20 cellular contexts compared by ENCODE assay signal in the genomic region with DNA sequence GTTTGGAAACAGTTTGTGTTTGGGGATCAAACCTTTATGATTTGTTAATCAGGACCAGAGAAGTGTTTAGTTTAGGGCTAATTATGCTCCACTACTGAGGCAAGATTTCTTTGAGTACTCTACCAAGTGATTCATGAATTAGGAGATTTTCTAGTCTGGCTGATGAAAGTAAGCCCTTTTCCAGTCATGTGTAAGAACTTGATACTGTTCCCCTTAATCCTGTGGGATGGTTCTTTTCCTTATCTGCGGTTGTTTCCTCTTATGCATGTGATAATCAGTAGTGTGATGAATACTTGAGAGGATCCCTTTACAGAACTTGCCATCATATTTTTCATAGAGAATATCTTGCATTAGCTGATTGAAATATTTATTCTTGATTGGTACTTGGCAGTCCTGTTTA. TPM values are rescaled to one million over a fixed set of nuclear protein-coding genes. Genes with fewer than 3 reads are reported as not detected.
A peak's percentile ranks its signal among the peaks of the same experiment; 100 is the strongest.
DNase-seq lines count a peak whose midpoint lies in the region; ATAC-seq and TF ChIP-seq lines count a peak whose summit lies in the region.
"Had no signal": no experiment of that assay in that cellular context is flagged by ENCODE, and none has a peak within 500 bp of the region (broad histone marks: within the 10 kb centered on the region; RNA-seq: fewer than 3 reads in every experiment).

No MANE protein-coding gene starts in this region.

- POLR2A ChIA-PET in SK-N-SH (lab: Yijun Ruan, JAX): no interaction called here

- peaks cover 9% of the 10 kb centered on the region for H3F3A ChIP-seq in SK-N-SH (replicated peaks; ENCODE audit: insufficient read depth)
- peaks cover 12% of the 10 kb centered on the region for H3F3A ChIP-seq in smooth muscle cell (ENCODE audit: low read depth)

- no peaks in the 10 kb centered on the region for H3K79me2 ChIP-seq in SK-N-SH (ENCODE audit: insufficient read depth)
- peaks cover 24% of the 10 kb centered on the region for H3K79me2 ChIP-seq in smooth muscle cell (ENCODE audit: low read depth)

- DNase-seq in SK-N-SH: no peak
- peak; percentile 95 for DNase-seq in amniotic epithelial cell (ENCODE audit: low read depth)
- peak; percentile 45 for DNase-seq in iris pigment epithelial cell (ENCODE audit: low read depth)
- DNase-seq in smooth muscle cell (lab: John Stamatoyannopoulos, UW; ENCODE audit: unreplicated experiment): no peak
- DNase-seq in globus pallidus (ENCODE audit: low spot score): no peak
- DNase-seq in anterior cingulate cortex (lab: John Stamatoyannopoulos, UW): no peak
- DNase-seq: AML-193; Caco-2; CD4-positive, alpha-beta T cell; DMS53; DND-41; EL; GM23248 had no signal

- no peaks in the 10 kb centered on the region for H3K9me2 ChIP-seq in SK-N-SH

- no peak for TF ChIP-seq CTCF in SK-N-SH (IDR thresholded peaks at IDR 0.05)
- TF ChIP-seq CTCF in smooth muscle cell (IDR thresholded peaks at IDR 0.05; ENCODE audit: borderline replicate concordance, insufficient read depth, poor library complexity, severe bottlenecking): no peak

- TF ChIP-seq RAD21 in SK-N-SH (IDR thresholded peaks at IDR 0.05; ENCODE audit: low read length): no peak

- ATAC-seq in SK-N-SH treated with all-trans-retinoic acid at 6 μM for 48 hours (peak; percentile 28; the same call in 1 of the 3 replicates), HG03175 (IDR thresholded peaks at IDR 0.05; ENCODE audit: unreplicated experiment) (no peak)
- ATAC-seq: A549, GM12878 had no signal

- H3K9me3 ChIP-seq in SK-N-SH: no peaks in the 10 kb centered on the region
- H3K9me3 ChIP-seq in smooth muscle cell (replicated peaks; ENCODE audit: low read depth): no peaks in the 10 kb centered on the region
- H3K9me3 ChIP-seq: A549, Caco-2, HAP-1 had no signal

- no peak overlapping the region for H2AFZ ChIP-seq in SK-N-SH (ENCODE audit: low read depth)
- no peak overlapping the region for H2AFZ ChIP-seq in smooth muscle cell (ENCODE audit: low read depth)
- H2AFZ ChIP-seq: GM23248 had no signal

- 90% methylated on average over 1 of the region's 1 CpG for WGBS in SK-N-SH (ENCODE audit: low lambda C conversion rate)
- 18% methylated on average over 1 of the region's 1 CpG for WGBS in smooth muscle cell (ENCODE audit: low lambda C conversion rate)

- no peak overlapping the region for H3K4me3 ChIP-seq in SK-N-SH (ENCODE audit: low read depth in 2 of 2, low read length in 1 of 2)
- H3K4me3 ChIP-seq in smooth muscle cell: no peak overlapping the region
- H3K4me3 ChIP-seq: A549, GM12878, GM23248, HAP-1 had no signal

- H4K20me1 ChIP-seq in SK-N-SH (ENCODE audit: insufficient read depth) (no peaks in the 10 kb centered on the region), smooth muscle cell (ENCODE audit: low read depth) (no peaks in the 10 kb centered on the region)

- H3K4me2 ChIP-seq in SK-N-SH (no peak overlapping the region), smooth muscle cell (peak overlapping the region; percentile 75)
- H3K4me2 ChIP-seq: A549 had no signal

- H3K27ac ChIP-seq in SK-N-SH (ENCODE audit: low read depth in 2 of 2, low read length in 1 of 2): peak overlapping the region in 1 of 2 experiments; percentile 37; a peak in 1 of 4 replicates
- peak overlapping the region; percentile 90 for H3K27ac ChIP-seq in smooth muscle cell (ENCODE audit: low read depth)
- H3K27ac ChIP-seq: 22Rv1, A549, C4-2B, GM23248 had no signal

- H3K36me3 ChIP-seq in SK-N-SH (replicated peaks in 1 of 2; ENCODE audit: control insufficient read depth in 1 of 2, insufficient read depth in 2 of 2, low read length in 1 of 2): peaks cover 0 to 4% of the 10 kb centered on the region in 2 experiments
- no peaks in the 10 kb centered on the region for H3K36me3 ChIP-seq in smooth muscle cell (ENCODE audit: low read depth)
- H3K36me3 ChIP-seq: HAP-1 had no signal

- no peak overlapping the region for H3K9ac ChIP-seq in SK-N-SH
- peak overlapping the region; percentile 26 for H3K9ac ChIP-seq in smooth muscle cell (ENCODE audit: low read depth)
- H3K9ac ChIP-seq: GM23248 had no signal

- TF ChIP-seq EP300 in SK-N-SH (IDR thresholded peaks at IDR 0.05; ENCODE audit: borderline replicate concordance in 1 of 2, low read depth in 1 of 2, low read length in 1 of 2): no peak

- H3K4me1 ChIP-seq in SK-N-SH (ENCODE audit: control insufficient read depth in 1 of 2, insufficient read depth in 2 of 2, low read depth in 1 of 2, low read length in 1 of 2): peaks cover 0 to 3% of the 10 kb centered on the region in 2 experiments; a peak in 2 of 4 replicates
- peaks cover 18% of the 10 kb centered on the region for H3K4me1 ChIP-seq in smooth muscle cell (ENCODE audit: low read depth)
- H3K4me1 ChIP-seq: A549, Caco-2 had no signal

- CTCF ChIA-PET in SK-N-SH (lab: Yijun Ruan, JAX): no interaction called here

- H3K27me3 ChIP-seq in SK-N-SH (ENCODE audit: insufficient read depth) (no peaks in the 10 kb centered on the region), smooth muscle cell (ENCODE audit: low read depth) (no peaks in the 10 kb centered on the region)

TF ChIP-seq in SK-N-SH treated with all-trans-retinoic acid at 6 μM for 48 hours, 23 proteins besides CTCF, POLR2A, EP300 and RAD21:
- no peak for TF ChIP-seq ZFP30 (CRISPR knock-in tag; IDR thresholded peaks at IDR 0.05)
- no peak for TF ChIP-seq ZNF70 (CRISPR knock-in tag; IDR thresholded peaks at IDR 0.05)
- TF ChIP-seq, protein P1, sequence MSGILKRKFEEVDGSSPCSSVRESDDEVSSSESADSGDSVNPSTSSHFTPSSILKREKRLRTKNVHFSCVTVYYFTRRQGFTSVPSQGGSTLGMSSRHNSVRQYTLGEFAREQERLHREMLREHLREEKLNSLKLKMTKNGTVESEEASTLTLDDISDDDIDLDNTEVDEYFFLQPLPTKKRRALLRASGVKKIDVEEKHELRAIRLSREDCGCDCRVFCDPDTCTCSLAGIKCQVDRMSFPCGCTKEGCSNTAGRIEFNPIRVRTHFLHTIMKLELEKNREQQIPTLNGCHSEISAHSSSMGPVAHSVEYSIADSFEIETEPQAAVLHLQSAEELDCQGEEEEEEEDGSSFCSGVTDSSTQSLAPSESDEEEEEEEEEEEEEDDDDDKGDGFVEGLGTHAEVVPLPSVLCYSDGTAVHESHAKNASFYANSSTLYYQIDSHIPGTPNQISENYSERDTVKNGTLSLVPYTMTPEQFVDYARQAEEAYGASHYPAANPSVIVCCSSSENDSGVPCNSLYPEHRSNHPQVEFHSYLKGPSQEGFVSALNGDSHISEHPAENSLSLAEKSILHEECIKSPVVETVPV (CRISPR knock-in tag; IDR thresholded peaks at IDR 0.05): no peak
- TF ChIP-seq ZNF565 (CRISPR knock-in tag; conservative IDR thresholded peaks at IDR 0.05; ENCODE audit: low read depth): no peak
- no peak for TF ChIP-seq TOX (CRISPR knock-in tag; IDR thresholded peaks at IDR 0.05; ENCODE audit: borderline replicate concordance)
- TF ChIP-seq CSDC2 (CRISPR knock-in tag; IDR thresholded peaks at IDR 0.05): no peak
- TF ChIP-seq PPARA (CRISPR knock-in tag; IDR thresholded peaks at IDR 0.05; ENCODE audit: borderline replicate concordance): no peak

TF ChIP-seq in SK-N-SH, 30 proteins besides CTCF, POLR2A, EP300 and RAD21:
- no peak for TF ChIP-seq POLR2AphosphoS5 (IDR thresholded peaks at IDR 0.05; ENCODE audit: low read depth, low read length)
- no peak for TF ChIP-seq TAF1 (IDR thresholded peaks at IDR 0.05; ENCODE audit: borderline replicate concordance, low read depth, low read length)
- no peak for TF ChIP-seq RCOR1 (IDR thresholded peaks at IDR 0.05; ENCODE audit: low read length)
- TF ChIP-seq, protein P2, sequence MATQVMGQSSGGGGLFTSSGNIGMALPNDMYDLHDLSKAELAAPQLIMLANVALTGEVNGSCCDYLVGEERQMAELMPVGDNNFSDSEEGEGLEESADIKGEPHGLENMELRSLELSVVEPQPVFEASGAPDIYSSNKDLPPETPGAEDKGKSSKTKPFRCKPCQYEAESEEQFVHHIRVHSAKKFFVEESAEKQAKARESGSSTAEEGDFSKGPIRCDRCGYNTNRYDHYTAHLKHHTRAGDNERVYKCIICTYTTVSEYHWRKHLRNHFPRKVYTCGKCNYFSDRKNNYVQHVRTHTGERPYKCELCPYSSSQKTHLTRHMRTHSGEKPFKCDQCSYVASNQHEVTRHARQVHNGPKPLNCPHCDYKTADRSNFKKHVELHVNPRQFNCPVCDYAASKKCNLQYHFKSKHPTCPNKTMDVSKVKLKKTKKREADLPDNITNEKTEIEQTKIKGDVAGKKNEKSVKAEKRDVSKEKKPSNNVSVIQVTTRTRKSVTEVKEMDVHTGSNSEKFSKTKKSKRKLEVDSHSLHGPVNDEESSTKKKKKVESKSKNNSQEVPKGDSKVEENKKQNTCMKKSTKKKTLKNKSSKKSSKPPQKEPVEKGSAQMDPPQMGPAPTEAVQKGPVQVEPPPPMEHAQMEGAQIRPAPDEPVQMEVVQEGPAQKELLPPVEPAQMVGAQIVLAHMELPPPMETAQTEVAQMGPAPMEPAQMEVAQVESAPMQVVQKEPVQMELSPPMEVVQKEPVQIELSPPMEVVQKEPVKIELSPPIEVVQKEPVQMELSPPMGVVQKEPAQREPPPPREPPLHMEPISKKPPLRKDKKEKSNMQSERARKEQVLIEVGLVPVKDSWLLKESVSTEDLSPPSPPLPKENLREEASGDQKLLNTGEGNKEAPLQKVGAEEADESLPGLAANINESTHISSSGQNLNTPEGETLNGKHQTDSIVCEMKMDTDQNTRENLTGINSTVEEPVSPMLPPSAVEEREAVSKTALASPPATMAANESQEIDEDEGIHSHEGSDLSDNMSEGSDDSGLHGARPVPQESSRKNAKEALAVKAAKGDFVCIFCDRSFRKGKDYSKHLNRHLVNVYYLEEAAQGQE (IDR thresholded peaks at IDR 0.05; ENCODE audit: low read depth, low read length): no peak
- TF ChIP-seq CHD2 (IDR thresholded peaks at IDR 0.05; ENCODE audit: low read length, partially characterized antibody): no peak
- TF ChIP-seq, protein P3, sequence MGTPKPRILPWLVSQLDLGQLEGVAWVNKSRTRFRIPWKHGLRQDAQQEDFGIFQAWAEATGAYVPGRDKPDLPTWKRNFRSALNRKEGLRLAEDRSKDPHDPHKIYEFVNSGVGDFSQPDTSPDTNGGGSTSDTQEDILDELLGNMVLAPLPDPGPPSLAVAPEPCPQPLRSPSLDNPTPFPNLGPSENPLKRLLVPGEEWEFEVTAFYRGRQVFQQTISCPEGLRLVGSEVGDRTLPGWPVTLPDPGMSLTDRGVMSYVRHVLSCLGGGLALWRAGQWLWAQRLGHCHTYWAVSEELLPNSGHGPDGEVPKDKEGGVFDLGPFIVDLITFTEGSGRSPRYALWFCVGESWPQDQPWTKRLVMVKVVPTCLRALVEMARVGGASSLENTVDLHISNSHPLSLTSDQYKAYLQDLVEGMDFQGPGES (IDR thresholded peaks at IDR 0.05; ENCODE audit: low read depth, low read length): no peak

RNA-seq across cellular contexts. Expression of a gene that starts 42.1 kb away (rescaled TPM):
- polyA plus RNA-seq in SK-N-SH (2012; rRNA removed): 48.8 and 54.2 TPM in 2 replicates
- polyA plus RNA-seq in SK-N-SH (2012; cell fraction: cytosol; rRNA removed): 35.3 and 45.5 TPM in 2 replicates
- polyA plus RNA-seq in SK-N-SH (2012; cell fraction: nucleus; rRNA removed): 55.0 and 64.4 TPM in 2 replicates
- total RNA-seq in smooth muscle cell: 44.0 and 65.3 TPM in 2 replicates
- 41.6 and 64.1 TPM in 2 replicates for polyA plus RNA-seq in smooth muscle cell

Comparison
In these comparisons a context has a peak if more than half of its experiments do, and no peak if none do; other contexts are left out.
1. DNase-seq: peak in amniotic epithelial cell (single experiment) and iris pigment epithelial cell (single experiment); none in SK-N-SH (single experiment), smooth muscle cell (single experiment), globus pallidus (single experiment) and anterior cingulate cortex (0 of 58).